In genomic region chr7:115042596-115042995, GRCh38 we compare ENCODE assay signal across 34 cellular contexts.
"Had no signal": no experiment of that assay in that cellular context is flagged by ENCODE, and none has a peak within 500 bp of the region (broad histone marks: within the 10 kb centered on the region; RNA-seq: fewer than 3 reads in every experiment).

No MANE protein-coding gene starts in this region.

- H3K36me3 ChIP-seq: MG63 had no signal

- H3K9me3 ChIP-seq: MG63 had no signal

- H3K27me3 ChIP-seq: MG63 had no signal

- H3K4me3 ChIP-seq: MG63 had no signal

- DNase-seq: Karpas-422, Kasumi-1, MG63, MM.1S, MV-4-11, NCI-H1048, NCI-H1092, NCI-H1092 treated with DMSO at 0.1 percent for 48 hours, NCI-H1105, NCI-H1105 treated with DMSO at 0.1 percent for 48 hours, NCI-H1417, NCI-H1417 treated with DMSO at 0.1 percent for 48 hours, NCI-H1436, NCI-H1436 treated with DMSO at 0.1 percent for 48 hours, NCI-H146, NCI-H1694, NCI-H1694 treated with DMSO at 0.1 percent for 48 hours, NCI-H187, NCI-H187 treated with DMSO at 0.1 percent for 48 hours, NCI-H1930, NCI-H2029, NCI-H2029 treated with DMSO at 0.1 percent for 48 hours, NCI-H2081, NCI-H2081 treated with DMSO at 0.1 percent for 48 hours, NCI-H2107, NCI-H2171, NCI-H2171 treated with DMSO at 0.1 percent for 48 hours, NCI-H2227 treated with DMSO at 0.1 percent for 48 hours, NCI-H226, NCI-H345, NCI-H446, NCI-H446 treated with DMSO at 0.1 percent for 48 hours, NCI-H510A, NCI-H510A treated with DMSO at 0.1 percent for 48 hours had no signal
